Comparison of ENCODE assay signal across 8 cellular contexts in genomic region chr7:112414855-112415490, GRCh38. TPM values are rescaled to one million over a fixed set of nuclear protein-coding genes. Genes with fewer than 3 reads are reported as not detected.
DNase-seq lines count a peak whose midpoint lies in the region; ATAC-seq and TF ChIP-seq lines count a peak whose summit lies in the region.

No MANE protein-coding gene starts in this region.

- in situ Hi-C loops in transverse colon (cut with MboI; ENCODE audit: low pct_ligation_motif_present in 1 of 4, low pct_unique_long_range_greater_than_20kb in 1 of 4, low sequenced_read_pairs in 3 of 4) = loop anchor here in 3 of 4 donors (25.0 kb wide), 1 partner anchor 653 kb away; no protein-coding TSS in a partner anchor

- ATAC-seq in heart left ventricle = peak in 3 of 4 donors; percentile 54 to 62 (median 60)
- ATAC-seq in left ventricle myocardium superior = peak; percentile 60
- ATAC-seq in GM18870 (IDR thresholded peaks at IDR 0.05; ENCODE audit: unreplicated experiment) = no peak

- H3K27ac ChIP-seq in heart left ventricle = no peak overlapping the region
- H3K27ac ChIP-seq in right atrium auricular region = no peak overlapping the region
- H3K27ac ChIP-seq in transverse colon = no peak overlapping the region

- H3K4me1 ChIP-seq in heart left ventricle (peaks cover 0 to 8% (median 0%) of the 10 kb centered on the region in 12 donors), right atrium auricular region (peaks cover 0 to 5% of the 10 kb centered on the region in 2 donors), transverse colon (peaks cover 0 to 6% (median 0%) of the 10 kb centered on the region in 4 donors)

- no peak for TF ChIP-seq EP300 in transverse colon (IDR thresholded peaks at IDR 0.05; ENCODE audit: low read depth)

- H3K36me3 ChIP-seq in heart left ventricle (no peaks in the 10 kb centered on the region), right atrium auricular region (no peaks in the 10 kb centered on the region), transverse colon (no peaks in the 10 kb centered on the region)

- TF ChIP-seq CTCF in heart left ventricle (IDR thresholded peaks at IDR 0.05) = peak; percentile 36 to 66 (median 51)
- TF ChIP-seq CTCF in right atrium auricular region (IDR thresholded peaks at IDR 0.05) = peak in 1 of 2 donors; percentile 64
- TF ChIP-seq CTCF in transverse colon (IDR thresholded peaks at IDR 0.05) = peak; percentile 38 to 66 (median 50)

- intact Hi-C loops in heart left ventricle (cut with DNase I) = loop anchor here (5.0 to 10.0 kb wide), 12 partner anchors 82 to 673 kb away; partner anchors contain the start of genes DOCK4 (in 1 of the 10) and ZNF277 (in 1 of the 10)
- intact Hi-C loops in left ventricle myocardium superior (cut with micrococcal nuclease) = loop anchor here (10.0 kb wide), 1 partner anchor 670 kb away; no protein-coding TSS in a partner anchor
- intact Hi-C loops in transverse colon (cut with DNase I; ENCODE audit: low total_unique reads) = no loop called here

- DNase-seq in heart left ventricle (no peak), right atrium auricular region (ENCODE audit: low spot score) (no peak), NCI-H1092 (lab: John Stamatoyannopoulos, UW) (peak; percentile 52), SW480 (ENCODE audit: low spot score) (peak; percentile 70), left ventricle myocardium superior (no peak), transverse colon (no peak), islet precursor cell (no peak)

- WGBS in heart left ventricle, 4 donors = 3 to 10% (median 7%) methylated on average over 3 of the region's 3 CpGs
- 3 to 7% methylated on average over 3 of the region's 3 CpGs for WGBS in transverse colon (ENCODE audit: low coverage in 1 of 2), 2 donors

- TF ChIP-seq POLR2A in heart left ventricle (IDR thresholded peaks at IDR 0.05) (no peak), transverse colon (IDR thresholded peaks at IDR 0.05) (no peak)

- H3K27me3 ChIP-seq in heart left ventricle = no peaks in the 10 kb centered on the region
- no peaks in the 10 kb centered on the region for H3K27me3 ChIP-seq in right atrium auricular region
- H3K27me3 ChIP-seq in transverse colon = no peaks in the 10 kb centered on the region

- no peak overlapping the region for H3K4me3 ChIP-seq in heart left ventricle
- H3K4me3 ChIP-seq in right atrium auricular region = no peak overlapping the region
- no peak overlapping the region for H3K4me3 ChIP-seq in transverse colon

- peaks cover 0 to 8% (median 0%) of the 10 kb centered on the region in 12 donors for H3K9me3 ChIP-seq in heart left ventricle
- H3K9me3 ChIP-seq in right atrium auricular region = no peaks in the 10 kb centered on the region
- no peaks in the 10 kb centered on the region for H3K9me3 ChIP-seq in transverse colon

RNA-seq across cellular contexts. Expression of gene IFRD1, which starts 35.3 kb away (rescaled TPM):
- total RNA-seq in heart left ventricle (10 to 100 TPM; 11.3 to 50.6 (median 26.3) TPM), right atrium auricular region (10 to 100 TPM; 11.2 to 25.5 TPM), left ventricle myocardium superior (20.6 TPM), transverse colon (10 to 100 TPM; 23.3 to 92.7 (median 52.0) TPM)
- 10 to 100 TPM; 36.2 to 74.7 TPM for polyA plus RNA-seq in heart left ventricle

Comparison
In these comparisons a context has a peak if more than half of its experiments do, and no peak if none do; other contexts are left out.
1. DNase-seq: peak in NCI-H1092 (single experiment) and SW480 (single experiment); none in heart left ventricle (0 of 5), right atrium auricular region (single experiment), left ventricle myocardium superior (single experiment), transverse colon (single experiment) and islet precursor cell (single experiment).